8 cellular contexts compared by ENCODE assay signal in genomic region chr6:68575765-68576439, GRCh38. TPM values are rescaled to one million over a fixed set of nuclear protein-coding genes. Genes with fewer than 3 reads are reported as not detected.
DNase-seq lines count a peak whose midpoint lies in the region; ATAC-seq and TF ChIP-seq lines count a peak whose summit lies in the region.

No MANE protein-coding gene starts in this region.

- no peak overlapping the region for H3K27ac Mint-ChIP-seq in chondrocyte (ENCODE audit: unreplicated experiment)

- DNase-seq in Caki2 (ENCODE audit: low read depth) (peak; percentile 72), NCI-H1436 (lab: John Stamatoyannopoulos, UW) (peak; percentile 36), cerebellar nuclear complex (lab: John Stamatoyannopoulos, UW) (peak; percentile 55 to 82), midbrain (lab: John Stamatoyannopoulos, UW) (peak; percentile 60), NOMO-1 treated with dmso at 0.1 percent for 144 hours (lab: John Stamatoyannopoulos, UW; ENCODE audit: unreplicated experiment) (no peak), chondrocyte (ENCODE audit: low spot score) (no peak)
- DNase-seq in activated CD8-positive, alpha-beta memory T cell treated with anti-CD3 and anti-CD28 coated beads for 24 hours, result no peak

- H3K9me3 Mint-ChIP-seq in chondrocyte (ENCODE audit: low read depth), result peaks cover 8% of the 10 kb centered on the region

- no peaks in the 10 kb centered on the region for H3K36me3 Mint-ChIP-seq in chondrocyte (ENCODE audit: low read depth)

- H3K4me3 Mint-ChIP-seq in chondrocyte (ENCODE audit: unreplicated experiment), result no peak overlapping the region

- H3K27me3 Mint-ChIP-seq in chondrocyte (ENCODE audit: low read depth), result peaks cover 18% of the 10 kb centered on the region

- ATAC-seq in GM19463 (IDR thresholded peaks at IDR 0.05; ENCODE audit: unreplicated experiment), result no peak

- in situ Hi-C loops in Caki2 (cut with HindIII; ENCODE audit: low pct_unique_long_range_greater_than_20kb, low sequenced_read_pairs), result no loop called here

- TF ChIP-seq CTCF in chondrocyte (IDR thresholded peaks at IDR 0.05), result no peak

- H3K4me1 Mint-ChIP-seq in chondrocyte (ENCODE audit: low read depth), result peaks cover 3% of the 10 kb centered on the region

RNA-seq across cellular contexts. Expression of gene ADGRB3, which starts 59.2 kb away (rescaled TPM):
- 0.24 TPM in 1 of 2 replicates, not detected in the other for total RNA-seq in Caki2 (2014; rRNA removed; shearing (Covaris generic); ENCODE audit: low replicate concordance)
- 1.5 TPM in 1 of 3 replicates, not detected in the others for total RNA-seq in chondrocyte

Comparison
In these comparisons a context has a peak if more than half of its experiments do, and no peak if none do; other contexts are left out.
1. DNase-seq: peak in Caki2 (single experiment), NCI-H1436 (single experiment), cerebellar nuclear complex (2 of 2) and midbrain (single experiment); none in NOMO-1 treated with dmso at 0.1 percent for 144 hours (single experiment), chondrocyte (single experiment) and activated CD8-positive, alpha-beta memory T cell treated with anti-CD3 and anti-CD28 coated beads for 24 hours (single experiment).